28 cellular contexts compared by ENCODE assay signal in the genomic region with DNA sequence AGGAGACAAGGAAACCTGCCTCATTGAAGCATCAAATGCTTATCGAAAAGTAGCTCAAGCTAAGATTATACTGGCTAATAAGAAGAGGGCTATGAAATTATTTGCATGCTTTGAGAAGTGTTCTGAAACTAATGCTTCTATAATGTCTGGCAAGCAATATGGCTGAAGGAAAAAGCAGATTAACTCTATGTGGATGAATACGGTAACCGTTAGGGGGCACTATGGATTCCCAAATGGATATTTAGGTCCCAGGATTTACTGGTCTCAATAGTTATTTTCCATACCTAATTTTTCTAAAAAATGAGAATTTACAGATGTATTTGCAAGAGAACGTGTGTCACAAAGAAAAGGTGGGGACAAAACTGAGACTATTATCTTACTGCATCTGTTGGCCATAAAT. TPM values are rescaled to one million over a fixed set of nuclear protein-coding genes. Genes with fewer than 3 reads are reported as not detected.
DNase-seq lines count a peak whose midpoint lies in the region; ATAC-seq and TF ChIP-seq lines count a peak whose summit lies in the region.
"Had no signal": no experiment of that assay in that cellular context is flagged by ENCODE, and none has a peak within 500 bp of the region (broad histone marks: within the 10 kb centered on the region; RNA-seq: fewer than 3 reads in every experiment).

No MANE protein-coding gene starts in this region.

- CTCF ChIA-PET in MCF 10A (lab: Yijun Ruan, JAX) (interaction anchor here (0.9 to 1.6 kb wide), 3 partner anchors 9 to 25 kb away, joined by 3 to 6 read pairs (median 4); no protein-coding TSS in a partner anchor), Panc1 (lab: Charles Lee) (no interaction called here)

- in situ Hi-C loops in Panc1 (cut with HindIII; ENCODE audit: low pct_unique_long_range_greater_than_20kb, low sequenced_read_pairs): no loop called here

- peaks cover 98% of the 10 kb centered on the region for H3K27me3 Mint-ChIP-seq in MCF 10A (ENCODE audit: insufficient read depth, unreplicated experiment)
- peaks cover 44% of the 10 kb centered on the region for H3K27me3 Mint-ChIP-seq in activated T-cell treated with anti-CD3 and anti-CD28 coated beads, Interleukin-2, amount 50 U/mL, for 24 hours

- no TSS peak for BruUV-seq in MCF 10A (replicated peaks; lab: Mats Ljungman, UMichigan)
- BruUV-seq in Panc1 (replicated peaks; lab: Mats Ljungman, UMichigan): no TSS peak

- H3K36me3 Mint-ChIP-seq in MCF 10A (ENCODE audit: insufficient read depth, unreplicated experiment): no peaks in the 10 kb centered on the region
- H3K36me3 Mint-ChIP-seq in activated T-cell treated with anti-CD3 and anti-CD28 coated beads, Interleukin-2, amount 50 U/mL, for 24 hours (ENCODE audit: low read depth): no peaks in the 10 kb centered on the region
- H3K36me3 Mint-ChIP-seq: activated naive CD8-positive, alpha-beta T cell had no signal

- TF ChIP-seq POLR2A in breast epithelium (IDR thresholded peaks at IDR 0.05): no peak

- no peaks in the 10 kb centered on the region for H3K4me1 Mint-ChIP-seq in MCF 10A (ENCODE audit: insufficient read depth, unreplicated experiment)
- no peaks in the 10 kb centered on the region for H3K4me1 Mint-ChIP-seq in activated T-cell treated with anti-CD3 and anti-CD28 coated beads, Interleukin-2, amount 50 U/mL, for 24 hours (ENCODE audit: low read depth)
- H3K4me1 Mint-ChIP-seq: activated CD4-positive, alpha-beta T cell treated with anti-CD3 and anti-CD28 coated beads, Interleukin-2, amount 10 ng/mL, durations not matched to agents 7 days and 5 days had no signal

- ATAC-seq in Panc1 (no peak), HG02798 (IDR thresholded peaks at IDR 0.05; ENCODE audit: poor library complexity, unreplicated experiment) (no peak)
- ATAC-seq: effector memory CD8-positive, alpha-beta T cell had no signal

- H3K27ac Mint-ChIP-seq in MCF 10A (ENCODE audit: low read depth, unreplicated experiment): no peak overlapping the region
- H3K27ac Mint-ChIP-seq in activated T-cell treated with anti-CD3 and anti-CD28 coated beads, Interleukin-2, amount 50 U/mL, for 24 hours: no peak overlapping the region
- H3K27ac Mint-ChIP-seq: activated CD4-positive, alpha-beta T cell treated with anti-CD3 and anti-CD28 coated beads, Interleukin-2, amount 10 ng/mL, durations not matched to agents 7 days and 5 days; activated naive CD8-positive, alpha-beta T cell; activated T-helper 2 cell treated with anti-CD3 and anti-CD28 coated beads, Interferon-gamma antibody, Interleukin-2, Interleukin-4, amounts not matched to agents 10 μg/mL and 5 μg/mL and 100 μg/mL, durations not matched to agents 14 hours and 24 hours and 36 hours; effector memory CD8-positive, alpha-beta T cell; T-helper 1 cell treated with Interleukin-12 subunit alpha and Interleukin-12 subunit beta and Interleukin-4 antibody, amounts not matched to agents 30 μg/mL and 1 μg/mL, for 36 hours had no signal

- no peak overlapping the region for H3K27ac ChIP-seq in breast epithelium
- H3K27ac ChIP-seq in Panc1 (ENCODE audit: low read length): no peak overlapping the region
- H3K27ac ChIP-seq: BLaER1, esophagus squamous epithelium, PC-9, SJSA1, stomach, transverse colon had no signal

- no peak overlapping the region for H3K4me3 ChIP-seq in breast epithelium
- no peak overlapping the region for H3K4me3 ChIP-seq in Panc1 (ENCODE audit: low read depth in 2 of 2, low read length in 2 of 2)
- H3K4me3 ChIP-seq in fibroblast of mammary gland (ENCODE audit: control insufficient read depth, low read depth, low read length): no peak overlapping the region
- H3K4me3 ChIP-seq: BLaER1, esophagus squamous epithelium, HAP-1, PC-9, SJSA1, stomach, transverse colon had no signal

- POLR2A ChIA-PET in MCF 10A (lab: Yijun Ruan, JAX): no interaction called here
- POLR2A ChIA-PET in Panc1 (lab: Charles Lee): no interaction called here

- H3K27me3 ChIP-seq in breast epithelium (no peaks in the 10 kb centered on the region), Panc1 (ENCODE audit: control insufficient read depth, insufficient read depth, low read length) (0 out of 2 replicates have a peak, but pooled peaks cover 2% of the 10 kb centered on the region)
- H3K27me3 ChIP-seq: BLaER1 had no signal

- intact Hi-C loops in MCF 10A (cut with micrococcal nuclease) (loop anchor here (10.0 kb wide), 1 partner anchor 1164 kb away; no protein-coding TSS in a partner anchor), breast epithelium (cut with DNase I; ENCODE audit: low total_unique reads) (no loop called here), Panc1 (cut with micrococcal nuclease; ENCODE audit: unreplicated experiment) (no loop called here)

- DNase-seq in MCF 10A (ENCODE audit: unreplicated experiment) (peak; percentile 38), breast epithelium (ENCODE audit: low spot score in 2 of 2) (no peak), Panc1 (ENCODE audit: low read depth, low spot score) (no peak), fibroblast of mammary gland (ENCODE audit: low read depth) (no peak), HT-29 (ENCODE audit: low spot score) (no peak)
- no peak for DNase-seq in activated T-cell treated with anti-CD3 and anti-CD28 coated beads, Interleukin-2, amount 50 U/mL, for 24 hours
- no peak for DNase-seq in activated CD4-positive, alpha-beta T cell treated with anti-CD3 and anti-CD28 coated beads, Interleukin-2, amount 50 U/mL, for 4 hours
- DNase-seq: activated CD4-positive, alpha-beta T cell treated with anti-CD3 and anti-CD28 coated beads, Interleukin-2, amount 10 ng/mL, durations not matched to agents 7 days and 5 days; activated CD8-positive, alpha-beta memory T cell treated with anti-CD3 and anti-CD28 coated beads, Interleukin-2, amount 50 U/mL, for 4 hours; Caco-2; effector memory CD8-positive, alpha-beta T cell; esophagus squamous epithelium; KBM-7; kidney glomerular epithelial cell; NCI-H1694; occipital lobe; PC-9; stimulated activated CD4-positive, alpha-beta T cell treated with anti-CD3 and anti-CD28 coated beads, Interleukin-12 subunit alpha, Interleukin-12 subunit beta, amount 100 ng/mL, for 4 hours; stimulated activated CD4-positive, alpha-beta T cell treated with anti-CD3 and anti-CD28 coated beads, Interleukin-4, amount 100 ng/mL, for 4 hours; stomach; transverse colon had no signal

- H3K9me3 ChIP-seq in breast epithelium: no peaks in the 10 kb centered on the region
- no peaks in the 10 kb centered on the region for H3K9me3 ChIP-seq in Panc1 (ENCODE audit: control insufficient read depth, insufficient read depth, low read depth, low read length)
- H3K9me3 ChIP-seq: BLaER1, Caco-2, esophagus squamous epithelium, HAP-1, SJSA1, stomach, transverse colon had no signal

- no peaks in the 10 kb centered on the region for H3K9me3 Mint-ChIP-seq in MCF 10A (ENCODE audit: unreplicated experiment)
- no peaks in the 10 kb centered on the region for H3K9me3 Mint-ChIP-seq in activated T-cell treated with anti-CD3 and anti-CD28 coated beads, Interleukin-2, amount 50 U/mL, for 24 hours
- H3K9me3 Mint-ChIP-seq: activated CD4-positive, alpha-beta T cell treated with anti-CD3 and anti-CD28 coated beads, Interleukin-2, amount 10 ng/mL, durations not matched to agents 7 days and 5 days; activated T-helper 2 cell treated with anti-CD3 and anti-CD28 coated beads, Interferon-gamma antibody, Interleukin-2, Interleukin-4, amounts not matched to agents 10 μg/mL and 5 μg/mL and 100 μg/mL, durations not matched to agents 14 hours and 24 hours and 36 hours; effector memory CD8-positive, alpha-beta T cell; T-helper 1 cell treated with Interleukin-12 subunit alpha and Interleukin-12 subunit beta and Interleukin-4 antibody, amounts not matched to agents 30 μg/mL and 1 μg/mL, for 36 hours had no signal

- H3K4me3 Mint-ChIP-seq in MCF 10A (ENCODE audit: unreplicated experiment): no peak overlapping the region
- H3K4me3 Mint-ChIP-seq in activated T-cell treated with anti-CD3 and anti-CD28 coated beads, Interleukin-2, amount 50 U/mL, for 24 hours: no peak overlapping the region
- H3K4me3 Mint-ChIP-seq: activated CD4-positive, alpha-beta T cell treated with anti-CD3 and anti-CD28 coated beads, Interleukin-2, amount 10 ng/mL, durations not matched to agents 7 days and 5 days; activated naive CD8-positive, alpha-beta T cell; effector memory CD8-positive, alpha-beta T cell; T-helper 1 cell treated with Interleukin-12 subunit alpha and Interleukin-12 subunit beta and Interleukin-4 antibody, amounts not matched to agents 30 μg/mL and 1 μg/mL, for 36 hours had no signal

- H3K4me1 ChIP-seq in breast epithelium (no peaks in the 10 kb centered on the region), Panc1 (ENCODE audit: control insufficient read depth, insufficient read depth, low read length) (no peaks in the 10 kb centered on the region)
- H3K4me1 ChIP-seq: Caco-2, esophagus squamous epithelium, SJSA1, stomach, transverse colon had no signal

- TF ChIP-seq CTCF in MCF 10A (IDR thresholded peaks at IDR 0.05; ENCODE audit: unreplicated experiment) (peak; percentile 26), breast epithelium (IDR thresholded peaks at IDR 0.05) (no peak), Panc1 (IDR thresholded peaks at IDR 0.05) (peak; percentile 26; the same call in 1 of the 2 replicates), fibroblast of mammary gland (conservative IDR thresholded peaks at IDR 0.05; ENCODE audit: control insufficient read depth, insufficient read depth, low read depth, low read length) (peak; percentile 23)

- H3K36me3 ChIP-seq in breast epithelium (no peaks in the 10 kb centered on the region), Panc1 (ENCODE audit: control insufficient read depth, insufficient read depth, low read length) (no peaks in the 10 kb centered on the region)
- H3K36me3 ChIP-seq: BLaER1, esophagus squamous epithelium, HAP-1, SJSA1, stomach, transverse colon had no signal

RNA-seq across cellular contexts. Expression of a gene that starts 34.6 kb away (rescaled TPM):
- total RNA-seq in MCF 10A (2022) (65.8 and 83.1 TPM in 2 replicates), breast epithelium (1 to 10 TPM; 6.2 to 8.8 (median 7.8) TPM), Panc1 (2021; ENCODE audit: unreplicated experiment) (32.1 TPM)
- polyA plus RNA-seq in Panc1 (2012; ENCODE audit: insufficient read length): 11.9 TPM
- 3.3 and 6.5 TPM in 2 replicates for total RNA-seq in HT-29 (2014; rRNA removed; shearing (Covaris generic))

Comparison
In these comparisons a context has a peak if more than half of its experiments do, and no peak if none do; other contexts are left out.
1. CTCF ChIP-seq: peak in MCF 10A (single experiment), Panc1 (single experiment) and fibroblast of mammary gland (single experiment); none in breast epithelium (0 of 3).